ENCODE assay signal across 1 cellular context in the genomic region with DNA sequence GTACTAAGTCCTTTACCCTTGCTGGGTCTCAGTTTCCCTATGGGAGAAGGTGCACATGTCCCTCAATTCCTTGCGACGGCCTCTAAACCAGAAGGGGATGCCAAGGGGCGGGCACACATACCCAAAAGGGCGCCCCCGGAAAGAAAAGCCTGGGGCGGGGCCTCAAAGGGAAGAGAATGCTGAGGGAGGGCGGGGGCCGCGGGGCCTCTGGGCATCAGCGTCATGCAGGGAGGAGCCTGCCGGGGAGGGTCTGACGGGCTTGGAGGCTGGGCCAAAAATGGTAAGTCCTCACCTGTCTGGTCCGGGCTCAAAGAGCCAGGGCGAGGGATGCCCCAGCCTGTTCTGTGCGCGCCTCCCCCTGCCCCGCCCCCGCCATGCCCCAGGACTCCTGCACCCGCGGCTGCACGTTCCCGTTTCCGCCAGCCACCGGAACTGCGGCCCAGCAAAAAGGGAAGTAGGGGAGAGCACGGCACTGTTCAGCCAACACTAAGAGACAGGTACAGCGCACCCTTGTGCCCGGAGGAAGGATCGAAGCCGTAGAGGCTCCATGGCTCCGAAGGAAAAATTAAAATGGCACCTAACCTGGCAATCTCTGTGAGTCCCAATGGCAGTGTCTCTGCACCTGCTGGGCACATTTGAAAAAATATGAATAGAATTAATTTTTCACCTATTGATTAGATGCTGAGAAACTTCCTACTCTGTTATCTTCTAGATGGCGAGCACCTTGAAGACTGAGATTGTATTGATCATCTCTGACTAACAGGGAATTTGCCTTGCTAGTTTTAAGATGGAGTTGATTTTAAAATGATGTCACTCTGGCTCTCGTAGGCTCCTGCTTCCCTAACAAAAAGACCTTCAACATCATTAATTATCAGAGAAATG.
TF ChIP-seq lines count a peak whose summit lies in the region.

A gene (minus strand): TSS at position 434 of the 882 bp plus-strand sequence. CDS start 14,976 bp downstream, outside the sequence.

TF ChIP-seq in HCT116, 20 proteins besides CTCF, POLR2A, EP300 and RAD21:
- TF ChIP-seq, protein P1, sequence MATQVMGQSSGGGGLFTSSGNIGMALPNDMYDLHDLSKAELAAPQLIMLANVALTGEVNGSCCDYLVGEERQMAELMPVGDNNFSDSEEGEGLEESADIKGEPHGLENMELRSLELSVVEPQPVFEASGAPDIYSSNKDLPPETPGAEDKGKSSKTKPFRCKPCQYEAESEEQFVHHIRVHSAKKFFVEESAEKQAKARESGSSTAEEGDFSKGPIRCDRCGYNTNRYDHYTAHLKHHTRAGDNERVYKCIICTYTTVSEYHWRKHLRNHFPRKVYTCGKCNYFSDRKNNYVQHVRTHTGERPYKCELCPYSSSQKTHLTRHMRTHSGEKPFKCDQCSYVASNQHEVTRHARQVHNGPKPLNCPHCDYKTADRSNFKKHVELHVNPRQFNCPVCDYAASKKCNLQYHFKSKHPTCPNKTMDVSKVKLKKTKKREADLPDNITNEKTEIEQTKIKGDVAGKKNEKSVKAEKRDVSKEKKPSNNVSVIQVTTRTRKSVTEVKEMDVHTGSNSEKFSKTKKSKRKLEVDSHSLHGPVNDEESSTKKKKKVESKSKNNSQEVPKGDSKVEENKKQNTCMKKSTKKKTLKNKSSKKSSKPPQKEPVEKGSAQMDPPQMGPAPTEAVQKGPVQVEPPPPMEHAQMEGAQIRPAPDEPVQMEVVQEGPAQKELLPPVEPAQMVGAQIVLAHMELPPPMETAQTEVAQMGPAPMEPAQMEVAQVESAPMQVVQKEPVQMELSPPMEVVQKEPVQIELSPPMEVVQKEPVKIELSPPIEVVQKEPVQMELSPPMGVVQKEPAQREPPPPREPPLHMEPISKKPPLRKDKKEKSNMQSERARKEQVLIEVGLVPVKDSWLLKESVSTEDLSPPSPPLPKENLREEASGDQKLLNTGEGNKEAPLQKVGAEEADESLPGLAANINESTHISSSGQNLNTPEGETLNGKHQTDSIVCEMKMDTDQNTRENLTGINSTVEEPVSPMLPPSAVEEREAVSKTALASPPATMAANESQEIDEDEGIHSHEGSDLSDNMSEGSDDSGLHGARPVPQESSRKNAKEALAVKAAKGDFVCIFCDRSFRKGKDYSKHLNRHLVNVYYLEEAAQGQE (IDR thresholded peaks at IDR 0.05; ENCODE audit: low read depth), result no peak
- TF ChIP-seq TCF7L2 (IDR thresholded peaks at IDR 0.05; ENCODE audit: borderline replicate concordance, extremely low read depth, insufficient read depth, insufficient read length) (peak; percentile 56), ZNF274 (IDR thresholded peaks at IDR 0.05; ENCODE audit: low read depth, low read length) (no peak), POLR2AphosphoS5 (IDR thresholded peaks at IDR 0.05; ENCODE audit: low read depth, low read length) (peak; percentile 65), FOSL1 (IDR thresholded peaks at IDR 0.05; ENCODE audit: low read depth) (no peak), SIN3A (IDR thresholded peaks at IDR 0.05; ENCODE audit: low read depth) (peak; percentile 30; the same call in 1 of the 2 replicates), EGR1 (IDR thresholded peaks at IDR 0.05; ENCODE audit: low read depth) (peak; percentile 83), SRF (IDR thresholded peaks at IDR 0.05; ENCODE audit: low read depth) (peak; percentile 85), EZH2 (IDR thresholded peaks at IDR 0.05) (no peak), CBX3 (IDR thresholded peaks at IDR 0.05; ENCODE audit: low read depth) (peak; percentile 98), ELF1 (IDR thresholded peaks at IDR 0.05; ENCODE audit: borderline replicate concordance, low read depth) (peak; percentile 66), YY1 (IDR thresholded peaks at IDR 0.05; ENCODE audit: extremely low read depth, insufficient replicate concordance, low read depth, low read length) (peak; percentile 90), JUND (IDR thresholded peaks at IDR 0.05) (no peak), EZH2phosphoT487 (IDR thresholded peaks at IDR 0.05; ENCODE audit: borderline replicate concordance) (no peak), CEBPB (IDR thresholded peaks at IDR 0.05; ENCODE audit: low read depth) (no peak), SP1 (IDR thresholded peaks at IDR 0.05; ENCODE audit: low read depth) (peak; percentile 69), ZFX (IDR thresholded peaks at IDR 0.05) (no peak)
- TF ChIP-seq, protein P2, sequence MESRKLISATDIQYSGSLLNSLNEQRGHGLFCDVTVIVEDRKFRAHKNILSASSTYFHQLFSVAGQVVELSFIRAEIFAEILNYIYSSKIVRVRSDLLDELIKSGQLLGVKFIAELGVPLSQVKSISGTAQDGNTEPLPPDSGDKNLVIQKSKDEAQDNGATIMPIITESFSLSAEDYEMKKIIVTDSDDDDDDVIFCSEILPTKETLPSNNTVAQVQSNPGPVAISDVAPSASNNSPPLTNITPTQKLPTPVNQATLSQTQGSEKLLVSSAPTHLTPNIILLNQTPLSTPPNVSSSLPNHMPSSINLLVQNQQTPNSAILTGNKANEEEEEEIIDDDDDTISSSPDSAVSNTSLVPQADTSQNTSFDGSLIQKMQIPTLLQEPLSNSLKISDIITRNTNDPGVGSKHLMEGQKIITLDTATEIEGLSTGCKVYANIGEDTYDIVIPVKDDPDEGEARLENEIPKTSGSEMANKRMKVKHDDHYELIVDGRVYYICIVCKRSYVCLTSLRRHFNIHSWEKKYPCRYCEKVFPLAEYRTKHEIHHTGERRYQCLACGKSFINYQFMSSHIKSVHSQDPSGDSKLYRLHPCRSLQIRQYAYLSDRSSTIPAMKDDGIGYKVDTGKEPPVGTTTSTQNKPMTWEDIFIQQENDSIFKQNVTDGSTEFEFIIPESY (IDR thresholded peaks at IDR 0.05; ENCODE audit: extremely low read depth, insufficient replicate concordance, low read length), result no peak
- TF ChIP-seq, protein P3, sequence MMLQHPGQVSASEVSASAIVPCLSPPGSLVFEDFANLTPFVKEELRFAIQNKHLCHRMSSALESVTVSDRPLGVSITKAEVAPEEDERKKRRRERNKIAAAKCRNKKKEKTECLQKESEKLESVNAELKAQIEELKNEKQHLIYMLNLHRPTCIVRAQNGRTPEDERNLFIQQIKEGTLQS (IDR thresholded peaks at IDR 0.05), result no peak
- TF ChIP-seq, protein P4, sequence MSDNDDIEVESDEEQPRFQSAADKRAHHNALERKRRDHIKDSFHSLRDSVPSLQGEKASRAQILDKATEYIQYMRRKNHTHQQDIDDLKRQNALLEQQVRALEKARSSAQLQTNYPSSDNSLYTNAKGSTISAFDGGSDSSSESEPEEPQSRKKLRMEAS (IDR thresholded peaks at IDR 0.05), result peak; percentile 77
